ENCODE assay signal across 14 cellular contexts in genomic region chr4:92014060-92014459, GRCh38.
"Had no signal": no experiment of that assay in that cellular context is flagged by ENCODE, and none has a peak within 500 bp of the region (broad histone marks: within the 10 kb centered on the region; RNA-seq: fewer than 3 reads in every experiment).

No MANE protein-coding gene starts in this region.

- H3K4me1 ChIP-seq: gastrocnemius medialis had no signal

- H3K27ac ChIP-seq: brain microvascular endothelial cell, epithelial cell of prostate, gastrocnemius medialis, heart left ventricle had no signal

- ATAC-seq: activated CD4-positive, CD25-positive, alpha-beta regulatory T cell treated with anti-CD3 and anti-CD28 coated beads, Interleukin-2, amount 50 U/mL, for 24 hours; gastrocnemius medialis; heart left ventricle; left cardiac atrium; stimulated activated memory B cell treated with anti-CD40 and anti-IgM and Interleukin-4, amounts not matched to agents 10 μg/mL and 1 μg/mL and 100 μg/mL, for 72 hours had no signal

- H3K36me3 ChIP-seq: brain microvascular endothelial cell, gastrocnemius medialis, heart left ventricle had no signal

- H3K4me3 ChIP-seq: gastrocnemius medialis, heart left ventricle, lung had no signal

- H3K9me3 ChIP-seq: gastrocnemius medialis, heart left ventricle had no signal

- DNase-seq: activated CD4-positive, alpha-beta T cell treated with anti-CD3 and anti-CD28 coated beads, Interleukin-2, amount 50 U/mL, for 1 hour; activated CD8-positive, alpha-beta memory T cell treated with anti-CD3 and anti-CD28 coated beads for 24 hours; activated gamma-delta T cell treated with Interleukin-2 at 50 U/mL for 16 hours; activated naive CD8-positive, alpha-beta T cell treated with anti-CD3 and anti-CD28 coated beads for 36 hours; brain microvascular endothelial cell; effector memory CD4-positive, alpha-beta T cell; gastrocnemius medialis; heart left ventricle; left cardiac atrium; stimulated activated CD4-positive, alpha-beta T cell treated with anti-CD3 and anti-CD28 coated beads, Interleukin-2, amount 100 ng/mL, for 48 hours had no signal

- H3K27me3 ChIP-seq: brain microvascular endothelial cell, gastrocnemius medialis, heart left ventricle had no signal
